Comparison of ENCODE assay signal across 35 cellular contexts in genomic region chr20:47635256-47635655, GRCh38.
"Had no signal": no experiment of that assay in that cellular context is flagged by ENCODE, and none has a peak within 500 bp of the region (broad histone marks: within the 10 kb centered on the region; RNA-seq: fewer than 3 reads in every experiment).

No MANE protein-coding gene starts in this region.

- DNase-seq: activated B cell treated with CpG ODN at 0.5 μM for 24 hours; activated CD4-positive, alpha-beta memory T cell treated with anti-CD3 and anti-CD28 coated beads for 36 hours; activated CD4-positive, alpha-beta T cell treated with anti-CD3 and anti-CD28 coated beads for 4 hours; activated CD4-positive, alpha-beta T cell treated with anti-CD3 and anti-CD28 coated beads, Interleukin-2, amount 10 ng/mL, durations not matched to agents 24 days and 14 days; activated CD4-positive, alpha-beta T cell treated with anti-CD3 and anti-CD28 coated beads, Interleukin-2, amount 50 U/mL, for 1 hour; activated CD4-positive, alpha-beta T cell treated with anti-CD3 and anti-CD28 coated beads, Interleukin-2, amount 50 U/mL, for 4 hours; activated CD4-positive, CD25-positive, alpha-beta regulatory T cell treated with anti-CD3 and anti-CD28 coated beads, Interleukin-2, amount 50 U/mL, for 72 hours; activated CD8-positive, alpha-beta memory T cell treated with anti-CD3 and anti-CD28 coated beads, Interleukin-2, amount 50 U/mL, for 4 hours; activated CD8-positive, alpha-beta T cell treated with anti-CD3 and anti-CD28 coated beads for 36 hours; activated effector memory CD4-positive, alpha-beta T cell treated with anti-CD3 and anti-CD28 coated beads, Interleukin-2, amount 50 U/mL, for 16 hours; activated gamma-delta T cell treated with Interleukin-2 at 50 U/mL for 16 hours; activated naive CD4-positive, alpha-beta T cell; activated naive CD4-positive, alpha-beta T cell treated with anti-CD3 and anti-CD28 coated beads for 36 hours; activated naive CD4-positive, alpha-beta T cell treated with anti-CD3 and anti-CD28 coated beads, Interleukin-2, amount 50 U/mL, for 16 hours; activated naive CD8-positive, alpha-beta T cell treated with anti-CD3 and anti-CD28 coated beads for 36 hours; activated T-cell treated with anti-CD3 and anti-CD28 coated beads for 4 hours; activated T-cell treated with anti-CD3 and anti-CD28 coated beads, Interleukin-2, amount 50 U/mL, for 4 hours; activated T-cell treated with anti-CD3 and anti-CD28 coated beads, Interleukin-2, amount 50 U/mL, for 72 hours; adrenal gland; amniotic stem cell; caudate nucleus; T-helper 1 cell; T-helper 2 cell; T-helper 9 cell had no signal

- H3K4me3 Mint-ChIP-seq: activated B cell treated with CpG ODN at 0.5 μM for 24 hours; activated CD4-positive, alpha-beta memory T cell treated with anti-CD3 and anti-CD28 coated beads for 36 hours; activated CD4-positive, alpha-beta T cell treated with anti-CD3 and anti-CD28 coated beads, Interleukin-2, amount 10 ng/mL, durations not matched to agents 24 days and 14 days; activated CD8-positive, alpha-beta T cell treated with anti-CD3 and anti-CD28 coated beads for 36 hours; activated naive CD4-positive, alpha-beta T cell treated with anti-CD3 and anti-CD28 coated beads for 36 hours; activated naive CD8-positive, alpha-beta T cell treated with anti-CD3 and anti-CD28 coated beads for 36 hours; activated T-cell treated with anti-CD3 and anti-CD28 coated beads, Interleukin-2, amount 50 U/mL, for 4 hours; activated T-cell treated with anti-CD3 and anti-CD28 coated beads, Interleukin-2, amount 50 U/mL, for 72 hours; activated T-helper 1 cell treated with anti-CD3 and anti-CD28 coated beads, Interleukin-12 subunit alpha, Interleukin-12 subunit beta, Interleukin-2, Interleukin-4 antibody, amounts not matched to agents 30 ng/mL and 10 ng/mL and 1 ng/mL, durations not matched to agents 14 hours and 24 hours and 36 hours; activated T-helper 17 cell treated with anti-CD3 and anti-CD28 coated beads, Interleukin-2, amount 50 U/mL, for 72 hours; brain; T-helper 1 cell treated with Interleukin-12 subunit alpha and Interleukin-12 subunit beta and Interleukin-4 antibody, amounts not matched to agents 30 μg/mL and 1 μg/mL, for 36 hours; T-helper 2 cell treated with Interferon-gamma antibody and Interleukin-4, amounts not matched to agents 5 μg/mL and 100 μg/mL, for 36 hours had no signal

- H3K4me3 ChIP-seq: adrenal gland, ascending aorta, cardiac muscle cell had no signal

- H3K27me3 ChIP-seq: adrenal gland, ascending aorta, cardiac muscle cell had no signal

- H3K27ac Mint-ChIP-seq: activated B cell treated with CpG ODN at 0.5 μM for 24 hours; activated CD4-positive, alpha-beta memory T cell treated with anti-CD3 and anti-CD28 coated beads for 36 hours; activated CD4-positive, alpha-beta T cell treated with anti-CD3 and anti-CD28 coated beads, Interleukin-2, amount 10 ng/mL, durations not matched to agents 24 days and 14 days; activated naive CD4-positive, alpha-beta T cell treated with anti-CD3 and anti-CD28 coated beads for 36 hours; activated naive CD8-positive, alpha-beta T cell treated with anti-CD3 and anti-CD28 coated beads for 36 hours; activated T-cell treated with anti-CD3 and anti-CD28 coated beads, Interleukin-2, amount 50 U/mL, for 72 hours; activated T-helper 17 cell treated with anti-CD3 and anti-CD28 coated beads, Interleukin-2, amount 50 U/mL, for 72 hours; brain; T-helper 1 cell treated with Interleukin-12 subunit alpha and Interleukin-12 subunit beta and Interleukin-4 antibody, amounts not matched to agents 30 μg/mL and 1 μg/mL, for 36 hours; T-helper 2 cell treated with Interferon-gamma antibody and Interleukin-4, amounts not matched to agents 5 μg/mL and 100 μg/mL, for 36 hours had no signal

- ATAC-seq: activated CD8-positive, alpha-beta T cell treated with anti-CD3 and anti-CD28 coated beads for 36 hours; activated naive CD4-positive, alpha-beta T cell treated with anti-CD3 and anti-CD28 coated beads, Interleukin-2, amount 50 U/mL, for 72 hours; activated T-cell treated with anti-CD3 and anti-CD28 coated beads, Interleukin-2, amount 50 U/mL, for 4 hours; activated T-cell treated with anti-CD3 and anti-CD28 coated beads, Interleukin-2, amount 50 U/mL, for 72 hours; activated T-helper 17 cell treated with anti-CD3 and anti-CD28 coated beads, Interleukin-2, amount 50 U/mL, for 72 hours had no signal

- H3K4me1 ChIP-seq: adrenal gland had no signal

- H3K4me1 Mint-ChIP-seq: activated B cell treated with CpG ODN at 0.5 μM for 24 hours; activated naive CD8-positive, alpha-beta T cell treated with anti-CD3 and anti-CD28 coated beads for 36 hours; activated T-helper 17 cell treated with anti-CD3 and anti-CD28 coated beads, Interleukin-2, amount 50 U/mL, for 72 hours; brain had no signal

- H3K27ac ChIP-seq: adrenal gland, ascending aorta, cardiac muscle cell, VCaP had no signal

- H3K9me3 Mint-ChIP-seq: activated B cell treated with CpG ODN at 0.5 μM for 24 hours; activated CD4-positive, alpha-beta memory T cell treated with anti-CD3 and anti-CD28 coated beads for 36 hours; activated CD4-positive, alpha-beta T cell treated with anti-CD3 and anti-CD28 coated beads, Interleukin-2, amount 10 ng/mL, durations not matched to agents 24 days and 14 days; activated CD8-positive, alpha-beta T cell treated with anti-CD3 and anti-CD28 coated beads for 36 hours; activated naive CD4-positive, alpha-beta T cell treated with anti-CD3 and anti-CD28 coated beads for 36 hours; activated naive CD4-positive, alpha-beta T cell treated with anti-CD3 and anti-CD28 coated beads, Interleukin-2, amount 50 U/mL, for 72 hours; activated naive CD8-positive, alpha-beta T cell treated with anti-CD3 and anti-CD28 coated beads for 36 hours; activated T-cell treated with anti-CD3 and anti-CD28 coated beads, Interleukin-2, amount 50 U/mL, for 4 hours; activated T-cell treated with anti-CD3 and anti-CD28 coated beads, Interleukin-2, amount 50 U/mL, for 72 hours; activated T-helper 1 cell treated with anti-CD3 and anti-CD28 coated beads, Interleukin-12 subunit alpha, Interleukin-12 subunit beta, Interleukin-2, Interleukin-4 antibody, amounts not matched to agents 30 ng/mL and 10 ng/mL and 1 ng/mL, durations not matched to agents 14 hours and 24 hours and 36 hours; activated T-helper 17 cell treated with anti-CD3 and anti-CD28 coated beads, Interleukin-2, amount 50 U/mL, for 72 hours; brain; T-helper 1 cell treated with Interleukin-12 subunit alpha and Interleukin-12 subunit beta and Interleukin-4 antibody, amounts not matched to agents 30 μg/mL and 1 μg/mL, for 36 hours; T-helper 2 cell treated with Interferon-gamma antibody and Interleukin-4, amounts not matched to agents 5 μg/mL and 100 μg/mL, for 36 hours had no signal

- H3K27me3 Mint-ChIP-seq: activated B cell treated with CpG ODN at 0.5 μM for 24 hours; activated CD4-positive, alpha-beta memory T cell treated with anti-CD3 and anti-CD28 coated beads for 36 hours; activated CD4-positive, alpha-beta T cell treated with anti-CD3 and anti-CD28 coated beads, Interleukin-2, amount 10 ng/mL, durations not matched to agents 24 days and 14 days; activated CD8-positive, alpha-beta T cell treated with anti-CD3 and anti-CD28 coated beads for 36 hours; activated naive CD8-positive, alpha-beta T cell treated with anti-CD3 and anti-CD28 coated beads for 36 hours; activated T-helper 17 cell treated with anti-CD3 and anti-CD28 coated beads, Interleukin-2, amount 50 U/mL, for 72 hours; brain had no signal

- H3K9me3 ChIP-seq: adrenal gland, ascending aorta had no signal

- FAIRE-seq: bronchial epithelial cell, TTC549 had no signal
